In the genomic region with DNA sequence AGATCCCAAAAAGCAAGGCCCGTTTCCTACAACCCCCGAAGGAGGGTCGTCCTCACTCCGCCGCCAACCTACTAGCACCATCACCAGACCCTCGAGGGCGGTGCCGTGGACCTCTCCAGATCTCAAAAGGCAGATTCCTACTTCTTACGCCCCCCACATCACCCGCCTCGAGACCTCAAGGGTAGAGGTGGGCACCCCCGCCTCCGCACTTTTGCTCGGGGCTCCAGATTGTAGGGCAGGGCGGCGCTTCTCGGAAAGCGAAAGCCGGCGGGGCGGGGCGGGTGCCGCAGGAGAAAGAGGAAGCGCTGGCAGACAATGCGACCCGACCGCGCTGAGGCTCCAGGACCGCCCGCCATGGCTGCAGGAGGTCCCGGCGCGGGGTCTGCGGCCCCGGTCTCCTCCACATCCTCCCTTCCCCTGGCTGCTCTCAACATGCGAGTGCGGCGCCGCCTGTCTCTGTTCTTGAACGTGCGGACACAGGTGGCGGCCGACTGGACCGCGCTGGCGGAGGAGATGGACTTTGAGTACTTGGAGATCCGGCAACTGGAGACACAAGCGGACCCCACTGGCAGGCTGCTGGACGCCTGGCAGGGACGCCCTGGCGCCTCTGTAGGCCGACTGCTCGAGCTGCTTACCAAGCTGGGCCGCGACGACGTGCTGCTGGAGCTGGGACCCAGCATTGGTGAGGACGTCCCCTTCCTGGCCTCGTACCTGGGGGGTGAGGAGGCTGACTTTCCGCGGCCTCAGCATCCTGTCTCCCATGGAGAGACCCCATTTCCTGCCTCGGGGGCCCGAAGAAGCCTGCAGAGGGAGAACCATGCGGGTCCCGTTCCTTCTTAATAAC, we compare ENCODE assay signal across 8 cellular contexts. TPM values are rescaled to one million over a fixed set of nuclear protein-coding genes. Genes with fewer than 3 reads are reported as not detected.
DNase-seq lines count a peak whose midpoint lies in the region; ATAC-seq and TF ChIP-seq lines count a peak whose summit lies in the region.

Gene MYD88, plus strand, starts transcription at position 315 of the 844 bp plus-strand sequence. Its CDS starts 40 bp downstream, at position 355.

- CTCF ChIA-PET in BJ (lab: Yijun Ruan, JAX) = interaction anchor here (0.6 to 1.4 kb wide), 2 partner anchors 135 to 159 kb away, joined by 3 read pairs; no protein-coding TSS in a partner anchor
- CTCF ChIA-PET in activated naive CD4-positive, alpha-beta T cell treated with anti-CD3 and anti-CD28 coated beads for 36 hours (lab: Charles Lee) = interaction anchor here (1.5 to 2.1 kb wide), 3 partner anchors 26 to 358 kb away, joined by 4 to 11 read pairs (median 5); partner anchors contain the start of gene EXOG

- DNase-seq in BJ (ENCODE audit: low read depth) = peak; percentile 8
- DNase-seq in HK-2 (ENCODE audit: unreplicated experiment) = peak; percentile 63
- DNase-seq in activated naive CD4-positive, alpha-beta T cell treated with anti-CD3 and anti-CD28 coated beads for 36 hours = peak; percentile 86
- DNase-seq in germinal center (ENCODE audit: low spot score) = peak; percentile 86
- peak; percentile 31 for DNase-seq in occipital lobe (lab: John Stamatoyannopoulos, UW)
- peak; percentile 93 to 95 for DNase-seq in suprapubic skin (ENCODE audit: low spot score in 2 of 2)

- peaks cover 47% of the 10 kb centered on the region for H3K4me1 Mint-ChIP-seq in activated naive CD4-positive, alpha-beta T cell treated with anti-CD3 and anti-CD28 coated beads for 36 hours (ENCODE audit: low read depth)

- TF ChIP-seq CTCF in BJ (IDR thresholded peaks at IDR 0.05; ENCODE audit: insufficient read depth, low read depth, low read length) = peak; percentile 21; the same call in 1 of the 2 replicates
- TF ChIP-seq CTCF in suprapubic skin (IDR thresholded peaks at IDR 0.05) = no peak

- H3K36me3 ChIP-seq in BJ (ENCODE audit: control insufficient read depth, insufficient read depth, low read length) = peaks cover 15% of the 10 kb centered on the region
- peaks cover 33% of the 10 kb centered on the region for H3K36me3 ChIP-seq in suprapubic skin

- H3K9me3 Mint-ChIP-seq in activated naive CD4-positive, alpha-beta T cell treated with anti-CD3 and anti-CD28 coated beads for 36 hours = no peaks in the 10 kb centered on the region

- H3K27me3 ChIP-seq in BJ (ENCODE audit: control insufficient read depth, insufficient read depth, low read length) (no peaks in the 10 kb centered on the region), suprapubic skin (no peaks in the 10 kb centered on the region)

- H3K27ac ChIP-seq in suprapubic skin = peak within 1 kb of the TSS; percentile 90

- no peak for TF ChIP-seq EP300 in suprapubic skin (IDR thresholded peaks at IDR 0.05)

- H3K9me3 ChIP-seq in suprapubic skin = no peaks in the 10 kb centered on the region

- peak within 1 kb of the TSS; percentile 99 for H3K27ac Mint-ChIP-seq in activated naive CD4-positive, alpha-beta T cell treated with anti-CD3 and anti-CD28 coated beads for 36 hours

- peak within 1 kb of the TSS; percentile 88 for H3K4me3 Mint-ChIP-seq in activated naive CD4-positive, alpha-beta T cell treated with anti-CD3 and anti-CD28 coated beads for 36 hours

- TF ChIP-seq POLR2A in suprapubic skin (IDR thresholded peaks at IDR 0.05) = peak; percentile 26 to 56

- intact Hi-C loops in activated naive CD4-positive, alpha-beta T cell treated with anti-CD3 and anti-CD28 coated beads for 36 hours (cut with micrococcal nuclease) = loop anchor here (1.0 to 5.0 kb wide), 3 partner anchors 159 to 344 kb away; partner anchors contain the start of gene XYLB

- H3K4me3 ChIP-seq in BJ (ENCODE audit: low read depth, low read length) = peak within 1 kb of the TSS; percentile 83
- H3K4me3 ChIP-seq in suprapubic skin = peak within 1 kb of the TSS; percentile 83

- 0% methylated on average over 20 of the region's 65 CpGs for WGBS in suprapubic skin

- POLR2A ChIA-PET in BJ (lab: Charles Lee) = no interaction called here

- no peaks in the 10 kb centered on the region for H3K27me3 Mint-ChIP-seq in activated naive CD4-positive, alpha-beta T cell treated with anti-CD3 and anti-CD28 coated beads for 36 hours (ENCODE audit: low read depth)

- peaks cover 52% of the 10 kb centered on the region for H3K4me1 ChIP-seq in suprapubic skin

- peaks cover 26% of the 10 kb centered on the region for H3K36me3 Mint-ChIP-seq in activated naive CD4-positive, alpha-beta T cell treated with anti-CD3 and anti-CD28 coated beads for 36 hours (ENCODE audit: low read depth)

- ATAC-seq in GM19328 (IDR thresholded peaks at IDR 0.05; ENCODE audit: unreplicated experiment) = peak; percentile 39
- peak; percentile 65 for ATAC-seq in SK-N-SH treated with all-trans-retinoic acid at 6 μM for 48 hours

TF ChIP-seq in SK-N-SH treated with all-trans-retinoic acid at 6 μM for 48 hours, 23 proteins besides CTCF, POLR2A, EP300 and RAD21:
- TF ChIP-seq ZNF565 (CRISPR knock-in tag; conservative IDR thresholded peaks at IDR 0.05; ENCODE audit: low read depth) (no peak), TSHZ2 (CRISPR knock-in tag; IDR thresholded peaks at IDR 0.05) (no peak; the same call in 1 of the 2 replicates), ESRRG (CRISPR knock-in tag; IDR thresholded peaks at IDR 0.05) (no peak), BACH2 (CRISPR knock-in tag; IDR thresholded peaks at IDR 0.05; ENCODE audit: borderline replicate concordance) (no peak), TCF4 (CRISPR knock-in tag; IDR thresholded peaks at IDR 0.05; ENCODE audit: borderline replicate concordance) (no peak), GLIS3 (CRISPR knock-in tag; IDR thresholded peaks at IDR 0.05) (no peak), ZFP3 (CRISPR knock-in tag; IDR thresholded peaks at IDR 0.05) (no peak), ZFP30 (CRISPR knock-in tag; IDR thresholded peaks at IDR 0.05) (no peak), PATZ1 (CRISPR knock-in tag; IDR thresholded peaks at IDR 0.05; ENCODE audit: borderline replicate concordance) (no peak), PPARA (CRISPR knock-in tag; IDR thresholded peaks at IDR 0.05; ENCODE audit: borderline replicate concordance) (no peak), OSR1 (CRISPR knock-in tag; IDR thresholded peaks at IDR 0.05) (no peak), ARNTL (CRISPR knock-in tag; IDR thresholded peaks at IDR 0.05; ENCODE audit: borderline replicate concordance, low read depth) (no peak), CSDC2 (CRISPR knock-in tag; IDR thresholded peaks at IDR 0.05) (no peak), RARB (CRISPR knock-in tag; IDR thresholded peaks at IDR 0.05) (no peak), ZNF8 (CRISPR knock-in tag; IDR thresholded peaks at IDR 0.05) (no peak)
- TF ChIP-seq, protein P1, sequence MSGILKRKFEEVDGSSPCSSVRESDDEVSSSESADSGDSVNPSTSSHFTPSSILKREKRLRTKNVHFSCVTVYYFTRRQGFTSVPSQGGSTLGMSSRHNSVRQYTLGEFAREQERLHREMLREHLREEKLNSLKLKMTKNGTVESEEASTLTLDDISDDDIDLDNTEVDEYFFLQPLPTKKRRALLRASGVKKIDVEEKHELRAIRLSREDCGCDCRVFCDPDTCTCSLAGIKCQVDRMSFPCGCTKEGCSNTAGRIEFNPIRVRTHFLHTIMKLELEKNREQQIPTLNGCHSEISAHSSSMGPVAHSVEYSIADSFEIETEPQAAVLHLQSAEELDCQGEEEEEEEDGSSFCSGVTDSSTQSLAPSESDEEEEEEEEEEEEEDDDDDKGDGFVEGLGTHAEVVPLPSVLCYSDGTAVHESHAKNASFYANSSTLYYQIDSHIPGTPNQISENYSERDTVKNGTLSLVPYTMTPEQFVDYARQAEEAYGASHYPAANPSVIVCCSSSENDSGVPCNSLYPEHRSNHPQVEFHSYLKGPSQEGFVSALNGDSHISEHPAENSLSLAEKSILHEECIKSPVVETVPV (CRISPR knock-in tag; IDR thresholded peaks at IDR 0.05) = no peak

RNA-seq across cellular contexts. Expression of gene MYD88, which starts in this region (rescaled TPM):
- polyA plus RNA-seq in BJ (2011; rRNA removed) = 28.4 and 45.6 TPM in 2 replicates
- polyA minus RNA-seq in BJ (2011; rRNA and poly(A)+ RNA removed) = 21.3 and 41.9 TPM in 2 replicates
- 10 to 100 TPM; 16.6 to 19.3 TPM for total RNA-seq in activated naive CD4-positive, alpha-beta T cell treated with anti-CD3 and anti-CD28 coated beads for 36 hours
- total RNA-seq in occipital lobe = 2.7 TPM
- 10 to 100 TPM; 21.6 to 33.2 (median 28.1) TPM for total RNA-seq in suprapubic skin

Comparison
In these comparisons a context has a peak if more than half of its experiments do, and no peak if none do; other contexts are left out.
1. Peak in every context shown above with its lines: DNase-seq, ATAC-seq, H3K4me3 ChIP-seq and H3K27ac ChIP-seq.
2. DNase-seq: peak in every context shown above with its lines; median percentile 94 in suprapubic skin; 86 in activated naive CD4-positive, alpha-beta T cell treated with anti-CD3 and anti-CD28 coated beads for 36 hours; 86 in germinal center; 63 in HK-2; 31 in occipital lobe; 8 in BJ.